ENCODE assay signal across 11 cellular contexts in genomic region chr18:42052137-42052708, GRCh38.
DNase-seq lines count a peak whose midpoint lies in the region; ATAC-seq, FAIRE-seq and TF ChIP-seq lines count a peak whose summit lies in the region.
"Had no signal": no experiment of that assay in that cellular context is flagged by ENCODE, and none has a peak within 500 bp of the region (broad histone marks: within the 10 kb centered on the region; RNA-seq: fewer than 3 reads in every experiment).

No MANE protein-coding gene starts in this region.

- no peak overlapping the region for H4K91ac ChIP-seq in neuronal stem cell (ENCODE audit: low read depth, low read length, poor library complexity)

- no peak overlapping the region for H3K4ac ChIP-seq in neuronal stem cell (ENCODE audit: low read length)

- no peak overlapping the region for H3K14ac ChIP-seq in neuronal stem cell (ENCODE audit: low read length)

- H4K8ac ChIP-seq in neuronal stem cell (ENCODE audit: low read depth, low read length) = no peak overlapping the region

- no peak overlapping the region for H3K18ac ChIP-seq in neuronal stem cell (ENCODE audit: low read length)

- H3K4me1 ChIP-seq in RWPE2 (ENCODE audit: insufficient read depth, poor library complexity, severe bottlenecking) (peaks cover 18% of the 10 kb centered on the region), neuronal stem cell (ENCODE audit: control insufficient read depth in 2 of 2, insufficient read depth in 1 of 2, low read depth in 1 of 2, low read length in 2 of 2) (no peaks in the 10 kb centered on the region)

- no peak overlapping the region for H3K4me3 ChIP-seq in RWPE2 (ENCODE audit: severe bottlenecking)
- H3K4me3 ChIP-seq in fibroblast of the aortic adventitia (ENCODE audit: low read depth, low read length) = no peak overlapping the region
- H3K4me3 ChIP-seq in neuronal stem cell (ENCODE audit: low read length in 2 of 2) = no peak overlapping the region
- H3K4me3 ChIP-seq: SJSA1 had no signal

- H3K27ac ChIP-seq in RWPE2 (ENCODE audit: poor library complexity, severe bottlenecking) (no peak overlapping the region), neuronal stem cell (replicated peaks; ENCODE audit: low read length) (no peak overlapping the region)
- H3K27ac ChIP-seq: neutrophil, SJSA1 had no signal

- no peak overlapping the region for H2BK5ac ChIP-seq in neuronal stem cell (ENCODE audit: low read length)

- H3K9me3 ChIP-seq in RWPE2 (ENCODE audit: severe bottlenecking) (no peaks in the 10 kb centered on the region), neuronal stem cell (replicated peaks in 1 of 2; ENCODE audit: control insufficient read depth in 2 of 2, insufficient read depth in 1 of 2, low read depth in 1 of 2, low read length in 2 of 2) (no peaks in the 10 kb centered on the region)
- H3K9me3 ChIP-seq: neutrophil, SJSA1 had no signal

- H2AFZ ChIP-seq in neuronal stem cell (ENCODE audit: low read length) = no peak overlapping the region

- H3K4me2 ChIP-seq in neuronal stem cell (ENCODE audit: insufficient read depth, low read length, poor library complexity, severe bottlenecking) = no peak overlapping the region

- no peak overlapping the region for H2BK12ac ChIP-seq in neuronal stem cell (ENCODE audit: low read length)

- no peak overlapping the region for H3K9ac ChIP-seq in neuronal stem cell (ENCODE audit: low read depth, low read length, poor library complexity)

- H2BK15ac ChIP-seq in neuronal stem cell (ENCODE audit: low read length) = no peak overlapping the region

- no peak overlapping the region for H2BK120ac ChIP-seq in neuronal stem cell (ENCODE audit: low read depth, low read length)

- peak; percentile 52 for FAIRE-seq in A204.1 (lab: Jason Lieb, UNC)

- H2AK5ac ChIP-seq in neuronal stem cell (ENCODE audit: low read depth, low read length) = no peak overlapping the region

- no peaks in the 10 kb centered on the region for H3K79me1 ChIP-seq in neuronal stem cell (ENCODE audit: low read depth, low read length)

- H3K27me3 ChIP-seq in RWPE2 (ENCODE audit: insufficient read depth, poor library complexity, severe bottlenecking) = no peaks in the 10 kb centered on the region
- H3K27me3 ChIP-seq in neuronal stem cell (ENCODE audit: control insufficient read depth in 3 of 3, insufficient read depth in 3 of 3, low read depth in 1 of 3, low read length in 3 of 3) = no peaks in the 10 kb centered on the region
- H3K27me3 ChIP-seq: neutrophil, SJSA1 had no signal

- H3K23ac ChIP-seq in neuronal stem cell (ENCODE audit: low read depth, low read length, poor library complexity) = no peak overlapping the region

- TF ChIP-seq CTCF in GM12873 (IDR thresholded peaks at IDR 0.05; ENCODE audit: insufficient read depth, low read depth, low read length, missing control alignments) = peak; percentile 42
- TF ChIP-seq CTCF in RWPE2 (IDR thresholded peaks at IDR 0.05; ENCODE audit: poor library complexity, severe bottlenecking) = peak; percentile 59
- TF ChIP-seq CTCF in fibroblast of the aortic adventitia (IDR thresholded peaks at IDR 0.05; ENCODE audit: insufficient read depth, low read length) = peak; percentile 67

- H3K36me3 ChIP-seq in RWPE2 (ENCODE audit: low read depth) = peaks cover 48% of the 10 kb centered on the region
- H3K36me3 ChIP-seq in neuronal stem cell (replicated peaks in 1 of 2; ENCODE audit: control insufficient read depth in 2 of 2, insufficient read depth in 2 of 2, low read length in 2 of 2) = peaks cover 0 to 28% of the 10 kb centered on the region in 2 donors
- H3K36me3 ChIP-seq: SJSA1 had no signal

- 100% methylated on average over 1 of the region's 3 CpGs; no CpG with 5 or more reads in 1 of the 2 donors for WGBS in neuronal stem cell (ENCODE audit: extremely low coverage in 2 of 2, insufficient read length in 2 of 2, insufficient replicate concordance in 1 of 2), 2 donors

- ATAC-seq in RWPE2 (ENCODE audit: low read depth) = no peak
- no peak for ATAC-seq in GM21786 (IDR thresholded peaks at IDR 0.05; ENCODE audit: unreplicated experiment)

- DNase-seq in RWPE2 (ENCODE audit: low spot score) = no peak
- peak; percentile 65 for DNase-seq in fibroblast of the aortic adventitia (ENCODE audit: low read depth)
- no peak for DNase-seq in islet precursor cell
- DNase-seq in neuronal stem cell (ENCODE audit: low spot score) = no peak
- DNase-seq in NCI-H526 treated with DMSO at 0.1 percent for 48 hours (lab: John Stamatoyannopoulos, UW) = no peak
- DNase-seq: aorta had no signal
